In genomic region chr16:6684076-6684673, GRCh38 we compare ENCODE assay signal across 9 cellular contexts.
DNase-seq lines count a peak whose midpoint lies in the region; ATAC-seq and TF ChIP-seq lines count a peak whose summit lies in the region.
"Had no signal": no experiment of that assay in that cellular context is flagged by ENCODE, and none has a peak within 500 bp of the region (broad histone marks: within the 10 kb centered on the region; RNA-seq: fewer than 3 reads in every experiment).

No MANE protein-coding gene starts in this region.

- peaks cover 8% of the 10 kb centered on the region in 2 donors for H3K9me3 Mint-ChIP-seq in effector memory CD8-positive, alpha-beta T cell

- WGBS in suprapubic skin = 11% methylated on average over 7 of the region's 7 CpGs

- no peaks in the 10 kb centered on the region for H3F3A ChIP-seq in SU-DHL-6 (ENCODE audit: insufficient read depth)

- H3K9me2 ChIP-seq in SU-DHL-6 (replicated peaks; ENCODE audit: insufficient read depth, low read length) = no peaks in the 10 kb centered on the region

- ATAC-seq in effector memory CD8-positive, alpha-beta T cell (replicated peaks) = no peak
- ATAC-seq in HG02588 (IDR thresholded peaks at IDR 0.05; ENCODE audit: unreplicated experiment) = no peak

- peak; percentile 8 for DNase-seq in Daoy (ENCODE audit: low read depth)
- DNase-seq in HK-2 (ENCODE audit: unreplicated experiment) = peak; percentile 8
- DNase-seq in kidney glomerular epithelial cell (lab: John Stamatoyannopoulos, UW) = peak; percentile 41
- no peak for DNase-seq in effector memory CD8-positive, alpha-beta T cell
- no peak for DNase-seq in NCI-H128 (lab: John Stamatoyannopoulos, UW; ENCODE audit: unreplicated experiment)
- no peak for DNase-seq in suprapubic skin (ENCODE audit: low spot score in 2 of 2)

- H2AFZ ChIP-seq in SU-DHL-6 (ENCODE audit: low read depth, low read length, severe bottlenecking) = no peak overlapping the region

- H3K36me3 Mint-ChIP-seq in effector memory CD8-positive, alpha-beta T cell (ENCODE audit: insufficient read depth) = no peaks in the 10 kb centered on the region

- H3K4me3 ChIP-seq in SU-DHL-6 (ENCODE audit: insufficient read depth, low read length, poor library complexity, severe bottlenecking) (no peak overlapping the region), suprapubic skin (no peak overlapping the region)

- H3K4me1 ChIP-seq in suprapubic skin = no peaks in the 10 kb centered on the region

- TF ChIP-seq EP300 in suprapubic skin (IDR thresholded peaks at IDR 0.05) = no peak

- TF ChIP-seq CTCF in SU-DHL-6 (IDR thresholded peaks at IDR 0.05; ENCODE audit: insufficient read depth, low read length, poor library complexity, severe bottlenecking) = peak; percentile 44
- TF ChIP-seq CTCF in suprapubic skin (IDR thresholded peaks at IDR 0.05) = peak in 1 of 2 donors; percentile 21

- H3K36me3 ChIP-seq in SU-DHL-6 (ENCODE audit: low read length) (no peaks in the 10 kb centered on the region), suprapubic skin (no peaks in the 10 kb centered on the region)

- no peak overlapping the region for H3K27ac ChIP-seq in SU-DHL-6 (ENCODE audit: low read depth, low read length)
- no peak overlapping the region for H3K27ac ChIP-seq in suprapubic skin

- H3K79me2 ChIP-seq in SU-DHL-6 (ENCODE audit: insufficient read depth, low read length) = no peaks in the 10 kb centered on the region

- no peaks in the 10 kb centered on the region for H3K27me3 Mint-ChIP-seq in effector memory CD8-positive, alpha-beta T cell
- H3K27me3 Mint-ChIP-seq: IgD-negative memory B cell had no signal

- no peak overlapping the region for H3K4me2 ChIP-seq in SU-DHL-6 (ENCODE audit: low read depth, low read length, poor library complexity, severe bottlenecking)

- H3K4me1 Mint-ChIP-seq in effector memory CD8-positive, alpha-beta T cell (ENCODE audit: low read depth in 2 of 2) = no peaks in the 10 kb centered on the region
- H3K4me1 Mint-ChIP-seq: IgD-negative memory B cell had no signal

- no peak overlapping the region for H3K4me3 Mint-ChIP-seq in effector memory CD8-positive, alpha-beta T cell
- H3K4me3 Mint-ChIP-seq: IgD-negative memory B cell had no signal

- H3K9ac ChIP-seq in SU-DHL-6 (ENCODE audit: low read length) = no peak overlapping the region

- H3K9me3 ChIP-seq in SU-DHL-6 (ENCODE audit: insufficient read depth, low read length) = no peaks in the 10 kb centered on the region
- H3K9me3 ChIP-seq in suprapubic skin = no peaks in the 10 kb centered on the region

- no peaks in the 10 kb centered on the region for H4K20me1 ChIP-seq in SU-DHL-6 (ENCODE audit: low read depth, low read length)

- no peak overlapping the region for H3K27ac Mint-ChIP-seq in effector memory CD8-positive, alpha-beta T cell
- H3K27ac Mint-ChIP-seq: IgD-negative memory B cell had no signal

- TF ChIP-seq POLR2A in suprapubic skin (IDR thresholded peaks at IDR 0.05) = no peak

- H3K27me3 ChIP-seq in SU-DHL-6 (ENCODE audit: low read length) = no peaks in the 10 kb centered on the region
- H3K27me3 ChIP-seq in suprapubic skin = no peaks in the 10 kb centered on the region

Comparison
In these comparisons a context has a peak if more than half of its experiments do, and no peak if none do; other contexts are left out.
1. DNase-seq: peak in Daoy (single experiment), HK-2 (single experiment) and kidney glomerular epithelial cell (single experiment); none in effector memory CD8-positive, alpha-beta T cell (0 of 3), NCI-H128 (single experiment) and suprapubic skin (0 of 2).